In genomic region chr9:95055851-95056551, GRCh38 we compare ENCODE assay signal across 9 cellular contexts.
DNase-seq lines count a peak whose midpoint lies in the region; ATAC-seq and TF ChIP-seq lines count a peak whose summit lies in the region.
"Had no signal": no experiment of that assay in that cellular context is flagged by ENCODE, and none has a peak within 500 bp of the region (broad histone marks: within the 10 kb centered on the region; RNA-seq: fewer than 3 reads in every experiment).

No MANE protein-coding gene starts in this region.

- in situ Hi-C loops in SK-MEL-5 (cut with HindIII; ENCODE audit: low pct_unique_long_range_greater_than_20kb, low sequenced_read_pairs), result no loop called here

- H3K4me1 Mint-ChIP-seq in progenitor cell of endocrine pancreas (ENCODE audit: low read depth), result peaks cover 54% of the 10 kb centered on the region

- no peak for TF ChIP-seq CTCF in progenitor cell of endocrine pancreas (IDR thresholded peaks at IDR 0.05; ENCODE audit: unreplicated experiment)

- H3K27ac Mint-ChIP-seq in progenitor cell of endocrine pancreas, result peak overlapping the region; percentile 89

- H3K9me3 Mint-ChIP-seq in progenitor cell of endocrine pancreas (ENCODE audit: low read depth), result no peaks in the 10 kb centered on the region

- peaks cover 5% of the 10 kb centered on the region for H3K36me3 Mint-ChIP-seq in progenitor cell of endocrine pancreas (ENCODE audit: insufficient read depth)

- DNase-seq in DMS153 treated with DMSO at 0.1 percent for 48 hours (lab: John Stamatoyannopoulos, UW; ENCODE audit: unreplicated experiment) (peak; percentile 47), SK-MEL-5 (ENCODE audit: low read depth, low spot score) (peak; percentile 23), Right ventricle myocardium inferior (ENCODE audit: missing footprints) (no peak), progenitor cell of endocrine pancreas (ENCODE audit: low spot score, unreplicated experiment) (no peak), NCI-H526 treated with DMSO at 0.1 percent for 48 hours (lab: John Stamatoyannopoulos, UW) (no peak), RPMI8226 (no peak), NCI-H1436 (lab: John Stamatoyannopoulos, UW) (no peak)
- DNase-seq: WERI-Rb-1 had no signal

- H3K4me3 Mint-ChIP-seq in progenitor cell of endocrine pancreas (ENCODE audit: low read depth), result peak overlapping the region; percentile 11

- no peaks in the 10 kb centered on the region for H3K27me3 Mint-ChIP-seq in progenitor cell of endocrine pancreas

- intact Hi-C loops in Right ventricle myocardium inferior (cut with DNase I), result no loop called here

- ATAC-seq in Right ventricle myocardium inferior (peak; percentile 73), HG03108 (IDR thresholded peaks at IDR 0.05; ENCODE audit: unreplicated experiment) (no peak)

Comparison
In these comparisons a context has a peak if more than half of its experiments do, and no peak if none do; other contexts are left out.
1. DNase-seq: peak in DMS153 treated with DMSO at 0.1 percent for 48 hours (single experiment) and SK-MEL-5 (single experiment); none in Right ventricle myocardium inferior (single experiment), progenitor cell of endocrine pancreas (single experiment), NCI-H526 treated with DMSO at 0.1 percent for 48 hours (single experiment), RPMI8226 (single experiment) and NCI-H1436 (single experiment).